Comparison of ENCODE assay signal across 13 cellular contexts in the genomic region with DNA sequence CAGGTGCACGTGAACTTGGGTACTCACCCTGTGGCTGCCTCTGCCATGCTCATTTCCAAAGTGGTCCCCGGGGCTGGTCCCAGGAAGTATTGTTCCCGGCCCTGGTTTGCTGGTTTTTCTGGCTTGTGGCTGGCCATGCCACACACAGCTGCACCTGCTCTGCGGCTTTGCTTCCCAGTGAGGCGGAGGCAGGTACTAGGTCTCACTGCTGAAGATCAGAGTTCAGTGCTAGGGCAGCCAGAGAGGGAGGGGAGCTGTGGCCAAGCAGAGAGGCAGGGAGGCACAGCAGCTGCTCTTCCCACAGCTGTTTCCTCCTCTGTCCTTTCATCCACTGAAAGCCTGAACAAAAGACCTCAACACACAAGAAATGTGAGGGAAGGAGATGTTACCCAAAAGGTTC. TPM values are rescaled to one million over a fixed set of nuclear protein-coding genes. Genes with fewer than 3 reads are reported as not detected.
A peak's percentile ranks its signal among the peaks of the same experiment; 100 is the strongest.
DNase-seq lines count a peak whose midpoint lies in the region; ATAC-seq and TF ChIP-seq lines count a peak whose summit lies in the region.
"Had no signal": no experiment of that assay in that cellular context is flagged by ENCODE, and none has a peak within 500 bp of the region (broad histone marks: within the 10 kb centered on the region; RNA-seq: fewer than 3 reads in every experiment).

No MANE protein-coding gene starts in this region.

- CTCF ChIA-PET in Panc1 (lab: Charles Lee), result interaction anchor here (0.7 to 2.2 kb wide), 6 partner anchors 11 to 94 kb away, joined by 3 to 17 read pairs (median 5); no protein-coding TSS in a partner anchor

- no peak for TF ChIP-seq CTCF in Panc1 (IDR thresholded peaks at IDR 0.05)

- H3K27me3 ChIP-seq in Panc1 (ENCODE audit: control insufficient read depth, insufficient read depth, low read length) (no peaks in the 10 kb centered on the region), layer of hippocampus (ENCODE audit: control insufficient read depth, insufficient read depth, low read length) (no peaks in the 10 kb centered on the region)

- ATAC-seq in Panc1 (no peak), GM18517 (IDR thresholded peaks at IDR 0.05; ENCODE audit: unreplicated experiment) (no peak), HG03280 (IDR thresholded peaks at IDR 0.05; ENCODE audit: unreplicated experiment) (no peak)
- ATAC-seq: stimulated activated memory B cell treated with anti-CD40 and anti-IgM and Interleukin-4, amounts not matched to agents 10 μg/mL and 1 μg/mL and 100 μg/mL, for 72 hours had no signal

- POLR2A ChIA-PET in Panc1 (lab: Charles Lee), result interaction anchor here (0.6 kb wide), 1 partner anchor 16 kb away, joined by 3 read pairs; no protein-coding TSS in a partner anchor

- H3K4me3 ChIP-seq in Panc1 (ENCODE audit: low read depth in 2 of 2, low read length in 2 of 2), result no peak overlapping the region
- H3K4me3 ChIP-seq: A549 had no signal

- peaks cover 30% of the 10 kb centered on the region for H3K4me1 ChIP-seq in Panc1 (ENCODE audit: control insufficient read depth, insufficient read depth, low read length)

- DNase-seq in NCI-H146 (lab: John Stamatoyannopoulos, UW) (peak; percentile 29), NCI-H146 treated with DMSO at 0.1 percent for 48 hours (lab: John Stamatoyannopoulos, UW; ENCODE audit: unreplicated experiment) (no peak), Panc1 (ENCODE audit: low read depth, low spot score) (no peak), substantia nigra (lab: John Stamatoyannopoulos, UW) (peak in 5 of 49 donors; percentile 6 to 24 (median 11)), NOMO-1 treated with dmso at 0.1 percent for 144 hours (lab: John Stamatoyannopoulos, UW; ENCODE audit: unreplicated experiment) (no peak)
- DNase-seq: activated T-cell treated with anti-CD3 and anti-CD28 coated beads, Interleukin-2, amount 50 U/mL, for 72 hours; NCI-H2227 treated with DMSO at 0.1 percent for 48 hours; SIG-M5 had no signal

- intact Hi-C loops in Panc1 (cut with micrococcal nuclease; ENCODE audit: unreplicated experiment), result loop anchor here (10.0 kb wide), 1 partner anchor 133 kb away; no protein-coding TSS in a partner anchor

- H3K27ac ChIP-seq in Panc1 (ENCODE audit: low read length), result peak overlapping the region; percentile 44; the same call in 1 of the 2 replicates
- peak overlapping the region; percentile 16 for H3K27ac ChIP-seq in layer of hippocampus (ENCODE audit: low read depth, low read length)
- H3K27ac ChIP-seq in substantia nigra (ENCODE audit: low read depth, low read length, poor library complexity, severe bottlenecking), result peak overlapping the region; percentile 31

- in situ Hi-C loops in Panc1 (cut with HindIII; ENCODE audit: low pct_unique_long_range_greater_than_20kb, low sequenced_read_pairs), result no loop called here

- H3K9me3 ChIP-seq in Panc1 (ENCODE audit: control insufficient read depth, insufficient read depth, low read depth, low read length), result no peaks in the 10 kb centered on the region
- H3K9me3 ChIP-seq: A549 had no signal

- H3K36me3 ChIP-seq in Panc1 (ENCODE audit: control insufficient read depth, insufficient read depth, low read length), result no peaks in the 10 kb centered on the region

- no TSS peak for BruUV-seq in Panc1 (replicated peaks; lab: Mats Ljungman, UMichigan)

RNA-seq across cellular contexts. Expression of gene ENO1, which starts 30.5 kb away (rescaled TPM):
- 2,480 TPM for total RNA-seq in Panc1 (2021; ENCODE audit: unreplicated experiment)
- 3,248 TPM for polyA plus RNA-seq in Panc1 (2012; ENCODE audit: insufficient read length)

RNA-seq across cellular contexts. Expression of gene RERE, which starts 30.6 kb away (rescaled TPM):
- total RNA-seq in Panc1 (2021; ENCODE audit: unreplicated experiment), result 217 TPM
- 196 TPM for polyA plus RNA-seq in Panc1 (2012; ENCODE audit: insufficient read length)
